Comparison of ENCODE assay signal across 11 cellular contexts in the genomic region with DNA sequence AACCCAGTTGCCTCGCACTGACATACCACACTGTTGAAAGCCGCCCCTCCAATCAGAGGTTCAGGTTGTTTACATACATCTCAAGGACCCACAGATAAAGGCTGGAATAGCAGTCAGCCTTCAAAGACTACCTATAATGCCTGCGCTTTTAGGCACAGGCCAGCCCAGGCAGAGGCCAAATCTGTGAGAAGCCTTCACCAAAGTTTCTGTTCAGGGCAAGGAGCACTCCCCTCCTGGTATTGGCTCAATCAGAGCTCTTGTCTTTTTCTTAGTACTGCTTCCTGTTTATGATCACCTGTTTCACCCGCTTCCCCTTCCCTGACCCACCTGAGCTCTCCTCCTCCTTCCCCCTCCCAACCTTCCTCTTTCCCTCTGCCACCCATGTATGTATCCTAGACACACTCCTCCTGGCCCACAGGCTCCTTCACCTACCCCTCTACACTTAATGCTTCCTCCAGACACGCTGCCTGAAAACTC. TPM values are rescaled to one million over a fixed set of nuclear protein-coding genes. Genes with fewer than 3 reads are reported as not detected.
DNase-seq lines count a peak whose midpoint lies in the region; ATAC-seq and TF ChIP-seq lines count a peak whose summit lies in the region.
"Had no signal": no experiment of that assay in that cellular context is flagged by ENCODE, and none has a peak within 500 bp of the region (broad histone marks: within the 10 kb centered on the region; RNA-seq: fewer than 3 reads in every experiment).

No MANE protein-coding gene starts in this region.

- no peak for TF ChIP-seq CTCF in endodermal cell (conservative IDR thresholded peaks at IDR 0.05)
- TF ChIP-seq CTCF in gastrocnemius medialis (IDR thresholded peaks at IDR 0.05 in 4 of 5, conservative IDR thresholded peaks at IDR 0.05 in 1 of 5) = no peak

- no peak overlapping the region for H3K27ac ChIP-seq in endodermal cell (ENCODE audit: low read depth, low read length)
- peak overlapping the region in 3 of 4 donors; percentile 10 to 45 (median 30) for H3K27ac ChIP-seq in gastrocnemius medialis
- H3K27ac ChIP-seq: ascending aorta had no signal

- WGBS in endodermal cell (ENCODE audit: insufficient coverage in 1 of 2, insufficient read length in 1 of 2), 2 experiments = 78 to 92% methylated on average over 4 to 5 of the region's 5 CpGs

- in situ Hi-C loops in gastrocnemius medialis (cut with MboI; ENCODE audit: low sequenced_read_pairs in 4 of 4) = no loop called here

- no peak overlapping the region for H3K4me3 Mint-ChIP-seq in activated T-cell treated with anti-CD3 and anti-CD28 coated beads, Interleukin-2, amount 50 U/mL, for 24 hours
- peak overlapping the region; percentile 14 for H3K4me3 Mint-ChIP-seq in T-helper 2 cell treated with Interferon-gamma antibody and Interleukin-4, amounts not matched to agents 5 μg/mL and 100 μg/mL, for 36 hours
- no peak overlapping the region for H3K4me3 Mint-ChIP-seq in endodermal cell

- H3K4me3 ChIP-seq in endodermal cell (ENCODE audit: low read length) = no peak overlapping the region
- H3K4me3 ChIP-seq in gastrocnemius medialis = no peak overlapping the region
- H3K4me3 ChIP-seq: ascending aorta, SK-N-MC had no signal

- no peaks in the 10 kb centered on the region for H3K27me3 ChIP-seq in endodermal cell (ENCODE audit: control insufficient read depth, insufficient read depth, low read length, poor library complexity, severe bottlenecking)
- H3K27me3 ChIP-seq in gastrocnemius medialis = no peaks in the 10 kb centered on the region
- H3K27me3 ChIP-seq: ascending aorta had no signal

- H3K27me3 Mint-ChIP-seq in activated T-cell treated with anti-CD3 and anti-CD28 coated beads, Interleukin-2, amount 50 U/mL, for 24 hours = no peaks in the 10 kb centered on the region
- no peaks in the 10 kb centered on the region for H3K27me3 Mint-ChIP-seq in T-helper 2 cell treated with Interferon-gamma antibody and Interleukin-4, amounts not matched to agents 5 μg/mL and 100 μg/mL, for 36 hours (ENCODE audit: low read depth)
- H3K27me3 Mint-ChIP-seq in endodermal cell (ENCODE audit: insufficient read depth) = no peaks in the 10 kb centered on the region

- no peaks in the 10 kb centered on the region for H3K36me3 ChIP-seq in endodermal cell (ENCODE audit: control insufficient read depth, insufficient read depth, low read length)
- H3K36me3 ChIP-seq in gastrocnemius medialis = no peaks in the 10 kb centered on the region

- peaks cover 28% of the 10 kb centered on the region for H3K36me3 Mint-ChIP-seq in activated T-cell treated with anti-CD3 and anti-CD28 coated beads, Interleukin-2, amount 50 U/mL, for 24 hours (ENCODE audit: low read depth)
- H3K36me3 Mint-ChIP-seq in T-helper 2 cell treated with Interferon-gamma antibody and Interleukin-4, amounts not matched to agents 5 μg/mL and 100 μg/mL, for 36 hours (ENCODE audit: low read depth) = peaks cover 17% of the 10 kb centered on the region
- H3K36me3 Mint-ChIP-seq in endodermal cell (ENCODE audit: low read depth) = peaks cover 9% of the 10 kb centered on the region

- no peak overlapping the region for H3K9ac ChIP-seq in endodermal cell (ENCODE audit: extremely low read depth, low read length, poor library complexity, severe bottlenecking)

- no peak for TF ChIP-seq POLR2A in gastrocnemius medialis (IDR thresholded peaks at IDR 0.05)

- peaks cover 61% of the 10 kb centered on the region for H3K4me1 Mint-ChIP-seq in activated T-cell treated with anti-CD3 and anti-CD28 coated beads, Interleukin-2, amount 50 U/mL, for 24 hours (ENCODE audit: low read depth)
- H3K4me1 Mint-ChIP-seq in T-helper 2 cell treated with Interferon-gamma antibody and Interleukin-4, amounts not matched to agents 5 μg/mL and 100 μg/mL, for 36 hours (ENCODE audit: low read depth) = peaks cover 25% of the 10 kb centered on the region
- H3K4me1 Mint-ChIP-seq in endodermal cell = peaks cover 38% of the 10 kb centered on the region

- peaks cover 27% of the 10 kb centered on the region for H3K4me1 ChIP-seq in endodermal cell (ENCODE audit: control insufficient read depth, insufficient read depth, low read length)
- H3K4me1 ChIP-seq in gastrocnemius medialis = peaks cover 50 to 52% of the 10 kb centered on the region in 2 donors

- peak overlapping the region; percentile 87 for H3K27ac Mint-ChIP-seq in activated T-cell treated with anti-CD3 and anti-CD28 coated beads, Interleukin-2, amount 50 U/mL, for 24 hours
- H3K27ac Mint-ChIP-seq in T-helper 2 cell treated with Interferon-gamma antibody and Interleukin-4, amounts not matched to agents 5 μg/mL and 100 μg/mL, for 36 hours = peak overlapping the region; percentile 60
- H3K27ac Mint-ChIP-seq in endodermal cell = peak overlapping the region; percentile 63

- H3K9me3 ChIP-seq in endodermal cell (ENCODE audit: control insufficient read depth, low read length) (no peaks in the 10 kb centered on the region), gastrocnemius medialis (no peaks in the 10 kb centered on the region)
- H3K9me3 ChIP-seq: ascending aorta had no signal

- peaks cover 2% of the 10 kb centered on the region for H3K9me3 Mint-ChIP-seq in activated T-cell treated with anti-CD3 and anti-CD28 coated beads, Interleukin-2, amount 50 U/mL, for 24 hours
- no peaks in the 10 kb centered on the region for H3K9me3 Mint-ChIP-seq in T-helper 2 cell treated with Interferon-gamma antibody and Interleukin-4, amounts not matched to agents 5 μg/mL and 100 μg/mL, for 36 hours
- H3K9me3 Mint-ChIP-seq in endodermal cell = no peaks in the 10 kb centered on the region

- no peak for ATAC-seq in gastrocnemius medialis
- no peak for ATAC-seq in GM18511 (IDR thresholded peaks at IDR 0.05; ENCODE audit: unreplicated experiment)

- DNase-seq in activated T-cell treated with anti-CD3 and anti-CD28 coated beads, Interleukin-2, amount 50 U/mL, for 24 hours = no peak
- DNase-seq in activated T-cell treated with anti-CD3 and anti-CD28 coated beads for 4 hours (no peak), endodermal cell (peak; percentile 71), gastrocnemius medialis (no peak), GOT3 (lab: John Stamatoyannopoulos, UW) (no peak), T-helper 9 cell (no peak)
- no peak for DNase-seq in T-helper 2 cell treated with Interferon-gamma antibody and Interleukin-4, amounts not matched to agents 5 μg/mL and 100 μg/mL, for 36 hours (ENCODE audit: low spot score)
- DNase-seq: NK-92 treated with Interleukin-12 subunit alpha and Interleukin-12 subunit beta, amount 100 ng/mL, for 24 hours had no signal

- intact Hi-C loops in gastrocnemius medialis (cut with DNase I; ENCODE audit: low total_unique reads) = no loop called here

RNA-seq across cellular contexts. Expression of a gene that starts 34.8 kb away (rescaled TPM):
- total RNA-seq in endodermal cell (10 to 100 TPM; 28.1 to 42.5 TPM), gastrocnemius medialis (10 to 100 TPM; 10.9 to 15.7 (median 13.3) TPM)
- 20.0 TPM for polyA plus RNA-seq in endodermal cell (2013, experiment 1 of 2)
- polyA plus RNA-seq in endodermal cell (2013, experiment 2 of 2) = 17.4 TPM
